Comparison of ENCODE assay signal across 11 cellular contexts in genomic region chr4:113758361-113758760, GRCh38. TPM values are rescaled to one million over a fixed set of nuclear protein-coding genes. Genes with fewer than 3 reads are reported as not detected.
DNase-seq lines count a peak whose midpoint lies in the region; ATAC-seq, FAIRE-seq and TF ChIP-seq lines count a peak whose summit lies in the region.
"Had no signal": no experiment of that assay in that cellular context is flagged by ENCODE, and none has a peak within 500 bp of the region (broad histone marks: within the 10 kb centered on the region; RNA-seq: fewer than 3 reads in every experiment).

No MANE protein-coding gene starts in this region.

- H3K9me3 Mint-ChIP-seq in activated T-helper 17 cell treated with anti-CD3 and anti-CD28 coated beads, Interleukin-2, amount 50 U/mL, for 72 hours, result no peaks in the 10 kb centered on the region

- peaks cover 1% of the 10 kb centered on the region for H3K4me1 ChIP-seq in ovary (ENCODE audit: insufficient read depth)

- peaks cover 28% of the 10 kb centered on the region for H3K4me1 Mint-ChIP-seq in activated T-helper 17 cell treated with anti-CD3 and anti-CD28 coated beads, Interleukin-2, amount 50 U/mL, for 72 hours

- TF ChIP-seq CTCF in ovary (IDR thresholded peaks at IDR 0.05), result no peak

- no peak for ATAC-seq in activated T-helper 17 cell treated with anti-CD3 and anti-CD28 coated beads, Interleukin-2, amount 50 U/mL, for 72 hours (replicated peaks)

- no peaks in the 10 kb centered on the region for H3K9me3 ChIP-seq in ovary

- no peak overlapping the region for H3K27ac ChIP-seq in ovary

- peak overlapping the region; percentile 96 for H3K4me3 Mint-ChIP-seq in activated T-helper 17 cell treated with anti-CD3 and anti-CD28 coated beads, Interleukin-2, amount 50 U/mL, for 72 hours

- H3K36me3 ChIP-seq in ovary, result no peaks in the 10 kb centered on the region

- peak overlapping the region; percentile 93 for H3K27ac Mint-ChIP-seq in activated T-helper 17 cell treated with anti-CD3 and anti-CD28 coated beads, Interleukin-2, amount 50 U/mL, for 72 hours

- H3K27me3 Mint-ChIP-seq in activated T-helper 17 cell treated with anti-CD3 and anti-CD28 coated beads, Interleukin-2, amount 50 U/mL, for 72 hours, result no peaks in the 10 kb centered on the region

- intact Hi-C loops in posterior cingulate gyrus (cut with DNase I) (no loop called here), ovary (cut with DNase I) (no loop called here)

- in situ Hi-C loops in ACHN (cut with HindIII; ENCODE audit: low pct_ligation_motif_present, low pct_unique_long_range_greater_than_20kb, low sequenced_read_pairs), result no loop called here

- H3K4me3 ChIP-seq in ovary, result no peak overlapping the region

- no peaks in the 10 kb centered on the region for H3K27me3 ChIP-seq in ovary

- DNase-seq in ACHN (peak; percentile 9), GM18507 (ENCODE audit: extremely low spot score, insufficient read length, low read depth) (no peak), kidney tubule cell (ENCODE audit: low spot score) (peak; percentile 50), NCI-H345 (lab: John Stamatoyannopoulos, UW) (no peak), posterior cingulate gyrus (no peak), MV-4-11 (lab: John Stamatoyannopoulos, UW) (no peak), ovary (no peak)
- DNase-seq: NCI-H2171; stimulated activated CD4-positive, alpha-beta T cell treated with anti-CD3 and anti-CD28 coated beads, Interleukin-2, amount 100 ng/mL, for 24 hours had no signal

- FAIRE-seq in GM18507 (lab: Jason Lieb, UNC), result peak; percentile 51
- FAIRE-seq: H1 had no signal

- no peak for TF ChIP-seq POLR2A in ovary (IDR thresholded peaks at IDR 0.05)

- TF ChIP-seq EP300 in ovary (IDR thresholded peaks at IDR 0.05), result no peak

- H3K36me3 Mint-ChIP-seq in activated T-helper 17 cell treated with anti-CD3 and anti-CD28 coated beads, Interleukin-2, amount 50 U/mL, for 72 hours (ENCODE audit: low read depth), result peaks cover 83% of the 10 kb centered on the region

- 68 to 80% (median 69%) methylated on average over 5 of the region's 5 CpGs for WGBS in ovary, 3 donors

RNA-seq across cellular contexts. Expression of gene CAMK2D, which starts 3.2 kb away (rescaled TPM):
- total RNA-seq in activated T-helper 17 cell treated with anti-CD3 and anti-CD28 coated beads, Interleukin-2, amount 50 U/mL, for 72 hours, result 10 to 100 TPM; 41.5 to 42.4 TPM
- 10 to 100 TPM; 30.6 to 36.9 (median 32.5) TPM for total RNA-seq in ovary
- 10 to 100 TPM; 14.2 to 27.9 TPM for polyA plus RNA-seq in ovary

Comparison
In these comparisons a context has a peak if more than half of its experiments do, and no peak if none do; other contexts are left out.
1. DNase-seq: peak in ACHN (single experiment) and kidney tubule cell (single experiment); none in GM18507 (single experiment), NCI-H345 (single experiment), posterior cingulate gyrus (0 of 10), MV-4-11 (single experiment) and ovary (0 of 5).